Comparison of ENCODE assay signal across 11 cellular contexts in the genomic region with DNA sequence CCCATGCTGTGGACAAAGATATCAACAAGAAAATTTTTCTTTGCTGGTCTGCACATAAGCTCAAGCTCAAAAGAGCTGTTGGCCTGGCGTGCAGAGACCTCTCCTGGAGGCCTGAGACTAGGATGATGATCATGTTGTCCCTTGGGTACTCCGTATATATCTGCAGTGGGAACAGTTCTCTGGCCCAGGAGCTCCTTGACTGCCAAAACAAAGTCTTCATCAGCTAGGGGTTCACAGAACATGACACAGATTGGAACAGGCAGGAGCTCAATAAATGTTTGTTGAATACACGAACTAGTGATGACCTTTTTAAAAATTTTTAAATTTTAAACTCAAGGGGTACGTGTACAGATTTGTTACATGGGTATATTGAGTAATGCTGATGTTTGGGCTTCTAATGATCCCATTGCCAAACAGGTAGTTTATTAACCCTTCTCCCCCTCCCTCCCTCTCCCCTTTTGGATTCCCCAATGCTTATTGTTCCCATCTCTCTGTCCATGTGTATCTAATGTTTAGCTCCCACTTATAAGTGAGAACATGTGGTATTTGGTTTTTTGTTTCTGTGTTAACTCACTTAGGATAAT. TPM values are rescaled to one million over a fixed set of nuclear protein-coding genes. Genes with fewer than 3 reads are reported as not detected.
A peak's percentile ranks its signal among the peaks of the same experiment; 100 is the strongest.
DNase-seq lines count a peak whose midpoint lies in the region; ATAC-seq, FAIRE-seq and TF ChIP-seq lines count a peak whose summit lies in the region.
"Had no signal": no experiment of that assay in that cellular context is flagged by ENCODE, and none has a peak within 500 bp of the region (broad histone marks: within the 10 kb centered on the region; RNA-seq: fewer than 3 reads in every experiment).

No MANE protein-coding gene starts in this region.

- no peak overlapping the region for H4K91ac ChIP-seq in trophoblast cell (ENCODE audit: low read depth, low read length)

- no peaks in the 10 kb centered on the region for H3K27me3 ChIP-seq in liver (ENCODE audit: control insufficient read depth in 4 of 4, insufficient read depth in 4 of 4, low read length in 3 of 4)
- peaks cover 0 to 5% of the 10 kb centered on the region in 2 experiments; a peak in 1 of 5 replicates for H3K27me3 ChIP-seq in HepG2 (ENCODE audit: control insufficient read depth in 1 of 2, insufficient read depth in 2 of 2, low read length in 2 of 2)
- no peaks in the 10 kb centered on the region for H3K27me3 ChIP-seq in SU-DHL-6 (ENCODE audit: low read length)
- H3K27me3 ChIP-seq in trophoblast cell (ENCODE audit: insufficient read depth, low read length), result no peaks in the 10 kb centered on the region

- TF ChIP-seq POLR2A in HepG2 (IDR thresholded peaks at IDR 0.05; ENCODE audit: insufficient read depth in 1 of 2, low read depth in 2 of 2, low read length in 2 of 2), result no peak

- ATAC-seq in HepG2, result no peak
- ATAC-seq in left lobe of liver, result peak; percentile 78

- H2BK12ac ChIP-seq in trophoblast cell (ENCODE audit: low read length), result no peak overlapping the region

- POLR2A ChIA-PET in HepG2 (lab: Yijun Ruan, JAX), result interaction anchor here (1.5 kb wide), 1 partner anchor 314 kb away, joined by 3 read pairs; no protein-coding TSS in a partner anchor

- no peak overlapping the region for H3K14ac ChIP-seq in trophoblast cell (ENCODE audit: low read length)

- no peak overlapping the region for H3K4me3 ChIP-seq in liver (ENCODE audit: low read depth in 1 of 3, low read length in 3 of 3)
- no peak overlapping the region for H3K4me3 ChIP-seq in HepG2 (replicated peaks in 1 of 3; ENCODE audit: insufficient read depth in 1 of 3, low read depth in 2 of 3, low read length in 3 of 3)
- H3K4me3 ChIP-seq in SU-DHL-6 (ENCODE audit: insufficient read depth, low read length, poor library complexity, severe bottlenecking), result no peak overlapping the region
- no peak overlapping the region for H3K4me3 ChIP-seq in trophoblast cell (ENCODE audit: low read depth, low read length)
- H3K4me3 ChIP-seq: GM12878, GM23338 had no signal

- no peak overlapping the region for H2BK120ac ChIP-seq in trophoblast cell (ENCODE audit: insufficient read depth, low read length, poor library complexity)

- no peak for FAIRE-seq in HepG2 (lab: Jason Lieb, UNC)

- no peaks in the 10 kb centered on the region for H3K9me2 ChIP-seq in SU-DHL-6 (replicated peaks; ENCODE audit: insufficient read depth, low read length)

- H3K27ac ChIP-seq in liver (ENCODE audit: low read depth in 1 of 2, low read length in 2 of 2) (no peak overlapping the region), HepG2 (ENCODE audit: extremely low read length, insufficient read depth, low read length) (no peak overlapping the region), SU-DHL-6 (ENCODE audit: low read depth, low read length) (no peak overlapping the region), trophoblast cell (ENCODE audit: low read depth, low read length) (no peak overlapping the region)

- no peaks in the 10 kb centered on the region for H3F3A ChIP-seq in SU-DHL-6 (ENCODE audit: insufficient read depth)

- 44% methylated on average over 4 of the region's 4 CpGs for WGBS in liver
- 7% methylated on average over 4 of the region's 4 CpGs for WGBS in HepG2 (ENCODE audit: low lambda C conversion rate)
- no CpG with 5 or more reads among the region's 4 CpGs for WGBS in trophoblast cell (ENCODE audit: extremely low coverage, insufficient coverage, insufficient read length)

- no peak overlapping the region for H2AFZ ChIP-seq in HepG2 (ENCODE audit: low read length)
- H2AFZ ChIP-seq in SU-DHL-6 (ENCODE audit: low read depth, low read length, severe bottlenecking), result peak overlapping the region; percentile 69
- H2AFZ ChIP-seq in trophoblast cell (ENCODE audit: insufficient read depth, low read length, poor library complexity), result no peak overlapping the region

- H2BK5ac ChIP-seq in trophoblast cell (ENCODE audit: low read depth, low read length, poor library complexity), result no peak overlapping the region

- no peak overlapping the region for H3K9ac ChIP-seq in liver (ENCODE audit: low read depth in 1 of 2, low read length in 2 of 2)
- H3K9ac ChIP-seq in HepG2 (ENCODE audit: insufficient read depth, low read depth, low read length), result no peak overlapping the region
- no peak overlapping the region for H3K9ac ChIP-seq in SU-DHL-6 (ENCODE audit: low read length)
- no peak overlapping the region for H3K9ac ChIP-seq in trophoblast cell (ENCODE audit: low read length)

- no peaks in the 10 kb centered on the region for H3K79me2 ChIP-seq in HepG2 (ENCODE audit: insufficient read depth, low read length)
- H3K79me2 ChIP-seq in SU-DHL-6 (ENCODE audit: insufficient read depth, low read length), result no peaks in the 10 kb centered on the region
- H3K79me2 ChIP-seq in trophoblast cell (ENCODE audit: control insufficient read depth, insufficient read depth, low read length, poor library complexity), result no peaks in the 10 kb centered on the region

- DNase-seq in HepG2 (ENCODE audit: low spot score) (no peak), left lobe of liver (ENCODE audit: low spot score) (no peak), trophoblast cell (no peak)
- DNase-seq in stimulated activated CD4-positive, alpha-beta T cell treated with anti-CD3 and anti-CD28 coated beads, Interleukin-4, amount 100 ng/mL, for 1 hour, result no peak
- DNase-seq: BE2C, C1 segment of cervical spinal cord, DND-41 had no signal

- H3K18ac ChIP-seq in trophoblast cell (ENCODE audit: low read length), result no peak overlapping the region

- no peak overlapping the region for H3K4ac ChIP-seq in trophoblast cell (ENCODE audit: low read depth, low read length)

- BruUV-seq in HepG2 (replicated peaks; lab: Mats Ljungman, UMichigan), result no TSS peak

- CTCF ChIA-PET in HepG2 (lab: Yijun Ruan, JAX; ENCODE audit: low intra/inter-chr PET ratio, low total read pairs), result interaction anchor here (1.5 to 2.6 kb wide), 2 partner anchors 111 to 157 kb away, joined by 4 to 15 read pairs; no protein-coding TSS in a partner anchor

- H4K8ac ChIP-seq in trophoblast cell (ENCODE audit: low read depth, low read length), result no peak overlapping the region

- H4K20me1 ChIP-seq in HepG2 (ENCODE audit: insufficient read depth, low read length) (no peaks in the 10 kb centered on the region), SU-DHL-6 (ENCODE audit: low read depth, low read length) (no peaks in the 10 kb centered on the region)

- intact Hi-C loops in HepG2 (cut with micrococcal nuclease; ENCODE audit: unreplicated experiment), result loop anchor here (1.0 kb wide), 2 partner anchors 157 to 186 kb away; partner anchors contain the start of gene ZNF746

- in situ Hi-C loops in HepG2 (cut with HindIII; ENCODE audit: extremely low pct_ligation_motif_present, low pct_unique_long_range_greater_than_20kb), result no loop called here

- no peak for TF ChIP-seq EP300 in HepG2 (IDR thresholded peaks at IDR 0.05; ENCODE audit: low read depth in 2 of 2, low read length in 2 of 2)
- TF ChIP-seq EP300 in HepG2 (CRISPR knock-in tag; IDR thresholded peaks at IDR 0.05; ENCODE audit: borderline replicate concordance), result no peak

- no peak overlapping the region for H3K23ac ChIP-seq in trophoblast cell (ENCODE audit: low read length)

- no peaks in the 10 kb centered on the region for H3K9me3 ChIP-seq in liver (ENCODE audit: control insufficient read depth in 4 of 4, low read length in 3 of 4)
- H3K9me3 ChIP-seq in HepG2 (ENCODE audit: low read length), result no peaks in the 10 kb centered on the region
- H3K9me3 ChIP-seq in SU-DHL-6 (ENCODE audit: insufficient read depth, low read length), result no peaks in the 10 kb centered on the region
- no peaks in the 10 kb centered on the region for H3K9me3 ChIP-seq in trophoblast cell (ENCODE audit: insufficient read depth, low read depth, low read length)
- H3K9me3 ChIP-seq: BE2C had no signal

- no peaks in the 10 kb centered on the region for H3K36me3 ChIP-seq in liver (ENCODE audit: control insufficient read depth in 4 of 4, insufficient read depth in 3 of 4, low read depth in 1 of 4, low read length in 3 of 4)
- no peaks in the 10 kb centered on the region for H3K36me3 ChIP-seq in HepG2 (replicated peaks in 1 of 2; ENCODE audit: control insufficient read depth in 1 of 2, insufficient read depth in 2 of 2, low read length in 2 of 2)
- no peaks in the 10 kb centered on the region for H3K36me3 ChIP-seq in SU-DHL-6 (ENCODE audit: low read length)
- H3K36me3 ChIP-seq in trophoblast cell (ENCODE audit: control insufficient read depth in 1 of 2, insufficient read depth in 2 of 2, low read length in 2 of 2), result no peaks in the 10 kb centered on the region
- H3K36me3 ChIP-seq: BE2C had no signal

- peaks cover 0 to 9% (median 5%) of the 10 kb centered on the region in 4 donors for H3K4me1 ChIP-seq in liver (ENCODE audit: control insufficient read depth in 4 of 4, insufficient read depth in 4 of 4, low read length in 3 of 4)
- H3K4me1 ChIP-seq in HepG2 (ENCODE audit: insufficient read depth, low read length), result no peaks in the 10 kb centered on the region
- no peaks in the 10 kb centered on the region for H3K4me1 ChIP-seq in trophoblast cell (ENCODE audit: control insufficient read depth in 1 of 2, insufficient read depth in 2 of 2, low read length in 2 of 2)
- H3K4me1 ChIP-seq: BE2C had no signal

- no peak for TF ChIP-seq CTCF in liver (IDR thresholded peaks at IDR 0.05; ENCODE audit: low read depth, low read length, missing input control)
- TF ChIP-seq CTCF in HepG2 (CRISPR knock-in tag; IDR thresholded peaks at IDR 0.05), result no peak
- TF ChIP-seq CTCF in SU-DHL-6 (IDR thresholded peaks at IDR 0.05; ENCODE audit: insufficient read depth, low read length, poor library complexity, severe bottlenecking), result no peak

- no peak overlapping the region for H2AK5ac ChIP-seq in trophoblast cell (ENCODE audit: low read length)

- H3K79me1 ChIP-seq in trophoblast cell (ENCODE audit: low read length), result no peaks in the 10 kb centered on the region

- TF ChIP-seq RAD21 in liver (IDR thresholded peaks at IDR 0.05), result no peak
- TF ChIP-seq RAD21 in HepG2 (CRISPR knock-in tag; IDR thresholded peaks at IDR 0.05), result no peak

- H3K4me2 ChIP-seq in HepG2 (ENCODE audit: low read depth, low read length) (no peak overlapping the region), SU-DHL-6 (ENCODE audit: low read depth, low read length, poor library complexity, severe bottlenecking) (no peak overlapping the region), trophoblast cell (ENCODE audit: low read length) (no peak overlapping the region)
- H3K4me2 ChIP-seq: GM23338 had no signal

- no peak overlapping the region for H4K12ac ChIP-seq in trophoblast cell (ENCODE audit: low read depth, low read length)

RNA-seq across cellular contexts. Expression of gene ZNF783, which starts 49.1 kb away (rescaled TPM):
- total RNA-seq in liver (1 to 10 TPM; 2.0 to 4.3 TPM), HepG2 (2016; rRNA removed; fragmentation: Illumina TruSeq; extraction: Trizol) (1.3 and 5.2 TPM in 2 replicates), left lobe of liver (5.1 TPM)
- polyA plus RNA-seq in liver (1 to 10 TPM; 1.5 to 1.7 TPM), HepG2 (2011; rRNA removed) (4.1 and 5.9 TPM in 2 replicates)
- total RNA-seq in HepG2 (2016; cell fraction: cytosol; rRNA removed; fragmentation: Illumina TruSeq; extraction: Trizol; ENCODE audit: low read depth), result 0.30 and 0.35 TPM in 2 replicates
- 1.5 and 5.4 TPM in 2 replicates for total RNA-seq in HepG2 (2016; cell fraction: insoluble cytoplasmic fraction; rRNA removed; fragmentation: Illumina TruSeq; extraction: Trizol)
- 0.96 and 1.1 TPM in 2 replicates for total RNA-seq in HepG2 (2016; cell fraction: membrane; rRNA removed; fragmentation: Illumina TruSeq; extraction: Trizol)
- total RNA-seq in HepG2 (2016; cell fraction: nucleus; rRNA removed; fragmentation: Illumina TruSeq; extraction: Trizol), result 8.0 TPM in 2 replicates
- polyA plus RNA-seq in HepG2 (2011; cell fraction: cytosol; rRNA removed), result 2.4 TPM in 2 replicates
- polyA plus RNA-seq in HepG2 (2011; cell fraction: nucleus; rRNA removed), result 44.7 and 47.2 TPM in 2 replicates
- polyA plus RNA-seq in HepG2 (2012), result 2.5 and 3.0 TPM in 2 replicates
- 0.17 and 0.22 TPM in 2 replicates for polyA plus RNA-seq in HepG2 (2016; cell fraction: cytosol; fragmentation: Illumina TruSeq; extraction: Trizol; ENCODE audit: low read depth)
- polyA plus RNA-seq in HepG2 (2016; cell fraction: insoluble cytoplasmic fraction; fragmentation: Illumina TruSeq; extraction: Trizol; ENCODE audit: low read depth), result 1.4 and 2.5 TPM in 2 replicates
- polyA plus RNA-seq in HepG2 (2016; cell fraction: membrane; fragmentation: Illumina TruSeq; extraction: Trizol; ENCODE audit: low read depth), result 0.55 and 0.61 TPM in 2 replicates
- polyA plus RNA-seq in HepG2 (2016; cell fraction: nucleus; fragmentation: Illumina TruSeq; extraction: Trizol; ENCODE audit: insufficient read depth, low read depth), result 19.0 and 21.9 TPM in 2 replicates
- polyA minus RNA-seq in HepG2 (2011; rRNA and poly(A)+ RNA removed; ENCODE audit: low replicate concordance), result 3.0 and 5.9 TPM in 2 replicates
- 0.59 and 1.1 TPM in 2 replicates for polyA minus RNA-seq in HepG2 (2011; cell fraction: cytosol; rRNA and poly(A)+ RNA removed)
- polyA minus RNA-seq in HepG2 (2011; cell fraction: nucleus; rRNA and poly(A)+ RNA removed), result 7.3 and 8.1 TPM in 2 replicates
- polyA plus RNA-seq in trophoblast cell (2013), result 3.8 and 4.0 TPM in 2 replicates
